Comparison of ENCODE assay signal across 1 cellular context in genomic region chr6:44475417-44475778, GRCh38.
TF ChIP-seq lines count a peak whose summit lies in the region.

No MANE protein-coding gene starts in this region.

TF ChIP-seq in SK-N-SH, 30 proteins besides CTCF, POLR2A, EP300 and RAD21 (continued from another document):
- TF ChIP-seq REST (IDR thresholded peaks at IDR 0.05; ENCODE audit: low read depth, low read length) (no peak), SMC3 (IDR thresholded peaks at IDR 0.05; ENCODE audit: low read depth, low read length) (no peak), MEF2A (IDR thresholded peaks at IDR 0.05; ENCODE audit: borderline replicate concordance, low read depth) (no peak), TEAD4 (IDR thresholded peaks at IDR 0.05; ENCODE audit: borderline replicate concordance, insufficient read depth) (no peak)
